8 cellular contexts compared by ENCODE assay signal in genomic region chr17:7237266-7237760, GRCh38. TPM values are rescaled to one million over a fixed set of nuclear protein-coding genes. Genes with fewer than 3 reads are reported as not detected.
A peak's percentile ranks its signal among the peaks of the same experiment; 100 is the strongest.
DNase-seq lines count a peak whose midpoint lies in the region; ATAC-seq, FAIRE-seq and TF ChIP-seq lines count a peak whose summit lies in the region.

No MANE protein-coding gene starts in this region.

- WGBS in H1 (ENCODE audit: extremely low coverage in 1 of 2, insufficient coverage in 1 of 2, insufficient read length in 1 of 2, insufficient replicate concordance in 2 of 2, low coverage in 1 of 2, low lambda C conversion rate in 2 of 2, missing lambda C conversion rate in 1 of 2), 2 experiments, result 51% methylated on average over 6 of the region's 6 CpGs; no CpG with 5 or more reads in 1 of the 2 experiments

- TF ChIP-seq POLR2A in H1 (IDR thresholded peaks at IDR 0.05; ENCODE audit: control extremely low read depth in 1 of 2, low read depth in 2 of 2, low read length in 2 of 2), result no peak

- H3K79me2 ChIP-seq in OCI-LY7 (ENCODE audit: insufficient read depth, low read depth, low read length) (peaks cover 47% of the 10 kb centered on the region), H1 (ENCODE audit: control insufficient read depth in 1 of 2, insufficient read depth in 2 of 2, low read length in 2 of 2) (peaks cover 7 to 64% of the 10 kb centered on the region in 2 experiments)

- peaks cover 63% of the 10 kb centered on the region for H3K4me1 Mint-ChIP-seq in CD14-positive monocyte

- H2BK5ac ChIP-seq in H1 (ENCODE audit: low read depth, low read length), result no peak overlapping the region; the same call in 1 of the 2 replicates

- no peak overlapping the region for H2BK15ac ChIP-seq in H1 (ENCODE audit: low read length)

- H3K9me3 ChIP-seq in OCI-LY7 (ENCODE audit: low read length), result no peaks in the 10 kb centered on the region
- no peaks in the 10 kb centered on the region for H3K9me3 ChIP-seq in H1 (ENCODE audit: insufficient read depth in 2 of 2, low read depth in 1 of 2, low read length in 1 of 2)
- H3K9me3 ChIP-seq in neuron (ENCODE audit: low read length), result no peaks in the 10 kb centered on the region

- H4K20me1 ChIP-seq in OCI-LY7 (ENCODE audit: insufficient read depth, low read length) (peaks cover 12% of the 10 kb centered on the region; the same call in 1 of the 2 replicates), H1 (replicated peaks in 1 of 2; ENCODE audit: control insufficient read depth in 1 of 2, insufficient read depth in 2 of 2, low read length in 2 of 2) (peaks cover 11 to 22% of the 10 kb centered on the region in 2 experiments)

- H3K18ac ChIP-seq in H1 (ENCODE audit: extremely low read depth, low read length), result no peak overlapping the region

- no TSS peak for BruUV-seq in OCI-LY7 (replicated peaks; lab: Mats Ljungman, UMichigan)

- no peak overlapping the region for H4K8ac ChIP-seq in H1 (ENCODE audit: extremely low read depth, insufficient read depth, low read length)

- H3K23me2 ChIP-seq in H1 (ENCODE audit: low read depth, low read length), result peaks cover 10% of the 10 kb centered on the region; the same call in 1 of the 2 replicates

- H3K36me3 ChIP-seq in OCI-LY7 (ENCODE audit: insufficient read depth, low read length) (peaks cover 47% of the 10 kb centered on the region), H1 (ENCODE audit: control insufficient read depth in 2 of 4, insufficient read depth in 4 of 4, low read length in 3 of 4) (peaks cover 15 to 36% (median 22%) of the 10 kb centered on the region in 4 experiments; a peak in 6 of 8 replicates), neuron (ENCODE audit: insufficient read depth, low read length) (peaks cover 40% of the 10 kb centered on the region)

- peak overlapping the region in 1 of 4 experiments; percentile 56; a peak in 2 of 7 replicates for H3K9ac ChIP-seq in H1 (replicated peaks in 1 of 4; ENCODE audit: extremely low read depth in 1 of 4, low read depth in 3 of 4, low read length in 3 of 4)

- TF ChIP-seq RAD21 in H1 (IDR thresholded peaks at IDR 0.05 in 1 of 2, conservative IDR thresholded peaks at IDR 0.05 in 1 of 2; ENCODE audit: low read depth in 2 of 2, low read length in 2 of 2), result no peak

- H3K56ac ChIP-seq in H1 (replicated peaks; ENCODE audit: insufficient read length, low read depth, low read length), result no peak overlapping the region

- peak overlapping the region; percentile 96 to 98 for H3K4me3 Mint-ChIP-seq in CD14-positive monocyte

- H4K5ac ChIP-seq in H1 (ENCODE audit: insufficient read length, low read depth, low read length), result no peak overlapping the region

- no peaks in the 10 kb centered on the region for H3K9me2 ChIP-seq in OCI-LY7 (ENCODE audit: insufficient read depth, low read length)

- H3K4me2 ChIP-seq in OCI-LY7 (ENCODE audit: low read length) (peak overlapping the region; percentile 82), H1 (ENCODE audit: insufficient read depth in 1 of 2, low read depth in 2 of 2, low read length in 2 of 2) (peak overlapping the region; percentile 74 to 77)

- H3K79me1 ChIP-seq in H1 (ENCODE audit: low read depth, low read length), result peaks cover 8% of the 10 kb centered on the region; the same call in 1 of the 2 replicates

- peak overlapping the region; percentile 86 for H3K27ac ChIP-seq in OCI-LY7 (ENCODE audit: low read depth, low read length, poor library complexity, severe bottlenecking)
- no peak overlapping the region for H3K27ac ChIP-seq in H1 (ENCODE audit: low read depth, low read length)

- H3K4me3 ChIP-seq in OCI-LY7 (ENCODE audit: low read depth, low read length, poor library complexity, severe bottlenecking) (peak overlapping the region; percentile 100), H1 (ENCODE audit: extremely low read depth in 1 of 4, insufficient read depth in 2 of 4, low read depth in 3 of 4, low read length in 4 of 4) (peak overlapping the region; percentile 47 to 95 (median 74); a peak in 6 of 8 replicates), neuron (ENCODE audit: low read length) (peak overlapping the region; percentile 95)

- no peaks in the 10 kb centered on the region for H3K27me3 ChIP-seq in H1 (replicated peaks in 1 of 4; ENCODE audit: control insufficient read depth in 3 of 4, extremely low read depth in 1 of 4, insufficient read depth in 3 of 4, low read length in 3 of 4)
- H3K27me3 ChIP-seq in neuron (ENCODE audit: insufficient read depth, low read length), result no peaks in the 10 kb centered on the region

- no peak for TF ChIP-seq EP300 in H1 (IDR thresholded peaks at IDR 0.05; ENCODE audit: borderline replicate concordance in 1 of 2, low read depth in 2 of 2, low read length in 2 of 2)

- H3K4me1 ChIP-seq in OCI-LY7 (ENCODE audit: insufficient read depth, low read length, poor library complexity, severe bottlenecking) (peaks cover 53% of the 10 kb centered on the region), H1 (replicated peaks in 1 of 4; ENCODE audit: control insufficient read depth in 3 of 4, insufficient read depth in 4 of 4, low read length in 3 of 4) (peaks cover 5 to 24% (median 12%) of the 10 kb centered on the region in 4 experiments), neuron (ENCODE audit: insufficient read depth, low read length) (peaks cover 48% of the 10 kb centered on the region)

- H2BK20ac ChIP-seq in H1 (ENCODE audit: low read length), result no peak overlapping the region

- no peak overlapping the region for H4K91ac ChIP-seq in H1 (replicated peaks; ENCODE audit: insufficient read length, low read length)

- no peak overlapping the region for H2BK12ac ChIP-seq in H1 (ENCODE audit: low read depth, low read length)

- no peak for TF ChIP-seq CTCF in CD14-positive monocyte (IDR thresholded peaks at IDR 0.05)
- TF ChIP-seq CTCF in OCI-LY7 (conservative IDR thresholded peaks at IDR 0.05; ENCODE audit: low read length), result no peak
- TF ChIP-seq CTCF in H1 (IDR thresholded peaks at IDR 0.05; ENCODE audit: control extremely low read depth in 1 of 3, insufficient read depth in 1 of 3, low read depth in 1 of 3, low read length in 3 of 3), result no peak

- no peak for ATAC-seq in HG03139 (IDR thresholded peaks at IDR 0.05; ENCODE audit: unreplicated experiment)
- ATAC-seq in GM21528 (IDR thresholded peaks at IDR 0.05; ENCODE audit: low FRiP score, unreplicated experiment), result no peak

- H3K27me3 Mint-ChIP-seq in CD14-positive monocyte (ENCODE audit: low read depth in 3 of 3), result peaks cover 0 to 5% (median 0%) of the 10 kb centered on the region in 3 donors

- H2AFZ ChIP-seq in OCI-LY7 (ENCODE audit: low read length), result no peak overlapping the region
- no peak overlapping the region for H2AFZ ChIP-seq in H1 (ENCODE audit: low read length)
- no peak overlapping the region for H2AFZ ChIP-seq in neuron (ENCODE audit: low read depth, low read length)

- peak overlapping the region; percentile 25 to 97 (median 76) for H3K27ac Mint-ChIP-seq in CD14-positive monocyte

- no peak overlapping the region for H3K14ac ChIP-seq in H1 (ENCODE audit: insufficient read length)

- H2AK5ac ChIP-seq in H1 (ENCODE audit: low read depth, low read length), result no peak overlapping the region

- DNase-seq in CD14-positive monocyte (ENCODE audit: low spot score) (no peak), OCI-LY7 (ENCODE audit: low spot score) (no peak), H1 (ENCODE audit: low read depth in 1 of 2, low spot score in 2 of 2) (no peak), NCI-H526 treated with DMSO at 0.1 percent for 48 hours (lab: John Stamatoyannopoulos, UW) (no peak)
- DNase-seq in central memory CD4-positive, alpha-beta T cell, result no peak

- H3K9me3 Mint-ChIP-seq in CD14-positive monocyte, result peaks cover 0 to 3% (median 0%) of the 10 kb centered on the region in 7 donors

- no peak overlapping the region for H3K23ac ChIP-seq in H1 (ENCODE audit: insufficient read length)

- intact Hi-C loops in CD14-positive monocyte (cut with micrococcal nuclease) (loop anchor here (2.0 to 10.0 kb wide), 3 partner anchors 17 to 247 kb away; partner anchors contain the start of genes EIF5A (in 2 of the 2), POLR2A (in 1 of the 2) and SLC35G6 (in 1 of the 2)), OCI-LY7 (cut with micrococcal nuclease; ENCODE audit: unreplicated experiment) (loop anchor here (5.0 kb wide), 1 partner anchor 245 kb away; the partner anchor contains the start of genes POLR2A and SLC35G6)

- POLR2A ChIA-PET in OCI-LY7 (lab: Charles Lee), result no interaction called here
- POLR2A ChIA-PET in H1 (lab: Charles Lee; ENCODE audit: partially characterized antibody), result interaction anchor here (1.1 to 19.7 kb wide), 9 partner anchors 11 to 81 kb away, joined by 3 to 386 read pairs (median 22); partner anchors contain the start of genes ACADVL, CLDN7, CTDNEP1 and DLG4

- H3K36me3 Mint-ChIP-seq in CD14-positive monocyte, result peaks cover 36 to 45% of the 10 kb centered on the region in 2 donors

- FAIRE-seq in H1 (lab: Jason Lieb, UNC), result no peak

- CTCF ChIA-PET in OCI-LY7 (lab: Charles Lee; ENCODE audit: unreplicated experiment), result no interaction called here
- CTCF ChIA-PET in H1 (lab: Charles Lee; ENCODE audit: partially characterized antibody), result interaction anchor here (1.2 to 6.4 kb wide), 2 partner anchors 13 to 16 kb away, joined by 3 to 46 read pairs; partner anchors contain the start of genes ACADVL and DLG4

- no peak overlapping the region for H2BK120ac ChIP-seq in H1 (replicated peaks; ENCODE audit: low read depth, low read length)

- peak overlapping the region; percentile 94 for H3K4ac ChIP-seq in H1 (replicated peaks; ENCODE audit: insufficient read length, low read depth, low read length)

RNA-seq across cellular contexts. Expression of gene PHF23, which starts 1.9 kb away (rescaled TPM):
- polyA plus RNA-seq in CD14-positive monocyte (10 to 100 TPM; 12.0 to 12.9 TPM), H1 (2011; rRNA removed) (46.5 and 47.5 TPM in 2 replicates)
- total RNA-seq in OCI-LY7 (2014; rRNA removed; shearing (Covaris generic)), result 47.7 and 50.8 TPM in 2 replicates
- total RNA-seq in OCI-LY7 (2022), result 36.5 and 43.3 TPM in 2 replicates
- 62.8 and 65.1 TPM in 2 replicates for total RNA-seq in H1 (2021; fragmentation: NEBNext Ultra II Directional; extraction: Animal tissue kit (Norgen Biotek cat#: 25700))
- polyA plus RNA-seq in H1 (2011; cell fraction: cytosol; rRNA removed), result 45.6 TPM
- 44.4 TPM for polyA plus RNA-seq in H1 (2011; cell fraction: nucleus; rRNA removed)
- 57.1 to 63.2 TPM (median 57.6 TPM) in 4 replicates for polyA plus RNA-seq in H1 (2012, experiment 1 of 2)
- polyA plus RNA-seq in H1 (2012, experiment 2 of 2), result 65.8 TPM
- polyA plus RNA-seq in H1 (2013, experiment 1 of 2), result 66.2 TPM
- 69.5 TPM for polyA plus RNA-seq in H1 (2013, experiment 2 of 2)
- 46.8 and 59.7 TPM in 2 replicates for polyA minus RNA-seq in H1 (2011; rRNA and poly(A)+ RNA removed)
- 27.7 TPM for polyA minus RNA-seq in H1 (2011; cell fraction: cytosol; rRNA and poly(A)+ RNA removed)
- 19.8 TPM for polyA minus RNA-seq in H1 (2011; cell fraction: nucleus; rRNA and poly(A)+ RNA removed)

RNA-seq across cellular contexts. Expression of gene DVL2, which starts 3.0 kb away (rescaled TPM):
- 1 to 10 TPM; 7.0 to 7.8 TPM for polyA plus RNA-seq in CD14-positive monocyte
- 84.3 and 98.8 TPM in 2 replicates for total RNA-seq in OCI-LY7 (2014; rRNA removed; shearing (Covaris generic))
- total RNA-seq in OCI-LY7 (2022), result 99.9 and 100 TPM in 2 replicates
- total RNA-seq in H1 (2021; fragmentation: NEBNext Ultra II Directional; extraction: Animal tissue kit (Norgen Biotek cat#: 25700)), result 59.3 and 59.6 TPM in 2 replicates
- 19.0 and 29.7 TPM in 2 replicates for polyA plus RNA-seq in H1 (2011; rRNA removed)
- 15.8 TPM for polyA plus RNA-seq in H1 (2011; cell fraction: cytosol; rRNA removed)
- 56.7 TPM for polyA plus RNA-seq in H1 (2011; cell fraction: nucleus; rRNA removed)
- polyA plus RNA-seq in H1 (2012, experiment 1 of 2), result 47.0 to 54.8 TPM (median 48.8 TPM) in 4 replicates
- 44.2 TPM for polyA plus RNA-seq in H1 (2012, experiment 2 of 2)
- 28.5 TPM for polyA plus RNA-seq in H1 (2013, experiment 1 of 2)
- 25.2 TPM for polyA plus RNA-seq in H1 (2013, experiment 2 of 2)
- polyA minus RNA-seq in H1 (2011; rRNA and poly(A)+ RNA removed), result 20.1 and 32.9 TPM in 2 replicates
- polyA minus RNA-seq in H1 (2011; cell fraction: cytosol; rRNA and poly(A)+ RNA removed), result 19.4 TPM
- 46.9 TPM for polyA minus RNA-seq in H1 (2011; cell fraction: nucleus; rRNA and poly(A)+ RNA removed)

RNA-seq across cellular contexts. Expression of gene GABARAP, which starts 4.9 kb away (rescaled TPM):
- polyA plus RNA-seq in CD14-positive monocyte (1,000 to 10,000 TPM; 2,814 to 2,937 TPM), H1 (2011; rRNA removed) (351 and 581 TPM in 2 replicates)
- total RNA-seq in OCI-LY7 (2014; rRNA removed; shearing (Covaris generic)), result 106 and 128 TPM in 2 replicates
- 199 and 207 TPM in 2 replicates for total RNA-seq in OCI-LY7 (2022)
- 252 and 265 TPM in 2 replicates for total RNA-seq in H1 (2021; fragmentation: NEBNext Ultra II Directional; extraction: Animal tissue kit (Norgen Biotek cat#: 25700))
- 311 TPM for polyA plus RNA-seq in H1 (2011; cell fraction: cytosol; rRNA removed)
- 154 TPM for polyA plus RNA-seq in H1 (2011; cell fraction: nucleus; rRNA removed)
- polyA plus RNA-seq in H1 (2012, experiment 1 of 2), result 343 to 418 TPM (median 350 TPM) in 4 replicates
- 370 TPM for polyA plus RNA-seq in H1 (2012, experiment 2 of 2)
- polyA plus RNA-seq in H1 (2013, experiment 1 of 2), result 374 TPM
- 396 TPM for polyA plus RNA-seq in H1 (2013, experiment 2 of 2)
- 207 and 212 TPM in 2 replicates for polyA minus RNA-seq in H1 (2011; rRNA and poly(A)+ RNA removed)
- 78.2 TPM for polyA minus RNA-seq in H1 (2011; cell fraction: cytosol; rRNA and poly(A)+ RNA removed)
- 77.3 TPM for polyA minus RNA-seq in H1 (2011; cell fraction: nucleus; rRNA and poly(A)+ RNA removed)

RNA-seq across cellular contexts. Expression of gene CTDNEP1, which starts 14.2 kb away (rescaled TPM):
- polyA plus RNA-seq in CD14-positive monocyte, result 10 to 100 TPM; 29.5 to 38.3 TPM
- total RNA-seq in OCI-LY7 (2014; rRNA removed; shearing (Covaris generic)), result 52.1 and 53.2 TPM in 2 replicates
- total RNA-seq in OCI-LY7 (2022), result 161 and 173 TPM in 2 replicates
- total RNA-seq in H1 (2021; fragmentation: NEBNext Ultra II Directional; extraction: Animal tissue kit (Norgen Biotek cat#: 25700)), result 120 and 123 TPM in 2 replicates
- 106 and 114 TPM in 2 replicates for polyA plus RNA-seq in H1 (2011; rRNA removed)
- 88.4 TPM for polyA plus RNA-seq in H1 (2011; cell fraction: cytosol; rRNA removed)
- 152 TPM for polyA plus RNA-seq in H1 (2011; cell fraction: nucleus; rRNA removed)
- 123 to 148 TPM (median 139 TPM) in 4 replicates for polyA plus RNA-seq in H1 (2012, experiment 1 of 2)
- polyA plus RNA-seq in H1 (2012, experiment 2 of 2), result 151 TPM
- 94.4 TPM for polyA plus RNA-seq in H1 (2013, experiment 1 of 2)
- 102 TPM for polyA plus RNA-seq in H1 (2013, experiment 2 of 2)
- 123 and 147 TPM in 2 replicates for polyA minus RNA-seq in H1 (2011; rRNA and poly(A)+ RNA removed)
- 79.0 TPM for polyA minus RNA-seq in H1 (2011; cell fraction: cytosol; rRNA and poly(A)+ RNA removed)
- 82.6 TPM for polyA minus RNA-seq in H1 (2011; cell fraction: nucleus; rRNA and poly(A)+ RNA removed)

RNA-seq across cellular contexts. Expression of gene ELP5, which starts 14.7 kb away (rescaled TPM):
- polyA plus RNA-seq in CD14-positive monocyte (10 to 100 TPM; 44.1 to 49.5 TPM), H1 (2011; rRNA removed) (107 and 117 TPM in 2 replicates)
- 71.7 and 84.6 TPM in 2 replicates for total RNA-seq in OCI-LY7 (2014; rRNA removed; shearing (Covaris generic))
- 96.8 and 97.3 TPM in 2 replicates for total RNA-seq in OCI-LY7 (2022)
- total RNA-seq in H1 (2021; fragmentation: NEBNext Ultra II Directional; extraction: Animal tissue kit (Norgen Biotek cat#: 25700)), result 75.4 and 78.1 TPM in 2 replicates
- 97.9 TPM for polyA plus RNA-seq in H1 (2011; cell fraction: cytosol; rRNA removed)
- 68.1 TPM for polyA plus RNA-seq in H1 (2011; cell fraction: nucleus; rRNA removed)
- polyA plus RNA-seq in H1 (2012, experiment 1 of 2), result 78.7 to 99.0 TPM (median 88.0 TPM) in 4 replicates
- polyA plus RNA-seq in H1 (2012, experiment 2 of 2), result 129 TPM
- 56.8 TPM for polyA plus RNA-seq in H1 (2013, experiment 1 of 2)
- 61.9 TPM for polyA plus RNA-seq in H1 (2013, experiment 2 of 2)
- 35.6 and 43.4 TPM in 2 replicates for polyA minus RNA-seq in H1 (2011; rRNA and poly(A)+ RNA removed)
- polyA minus RNA-seq in H1 (2011; cell fraction: cytosol; rRNA and poly(A)+ RNA removed), result 20.9 TPM
- 25.1 TPM for polyA minus RNA-seq in H1 (2011; cell fraction: nucleus; rRNA and poly(A)+ RNA removed)
